In genomic region chr19:869245-870177, GRCh38 we compare ENCODE assay signal across 1 cellular context.
A peak's percentile ranks its signal among the peaks of the same experiment; 100 is the strongest.
TF ChIP-seq lines count a peak whose summit lies in the region.

No MANE protein-coding gene starts in this region.

TF ChIP-seq in K562, 482 proteins besides CTCF, POLR2A, EP300 and RAD21 (continued from another document):
- TF ChIP-seq ZFX (CRISPR knock-in tag; IDR thresholded peaks at IDR 0.05): peak; percentile 11; the same call in 1 of the 2 replicates
- peak; percentile 53 for TF ChIP-seq ATF3 (IDR thresholded peaks at IDR 0.05)
- TF ChIP-seq ATF3 (CRISPR knock-in tag; conservative IDR thresholded peaks at IDR 0.05): no peak
- TF ChIP-seq FOXJ3 (CRISPR knock-in tag; IDR thresholded peaks at IDR 0.05): no peak
- no peak for TF ChIP-seq TAL1 (IDR thresholded peaks at IDR 0.05)
- TF ChIP-seq PREB (CRISPR knock-in tag; IDR thresholded peaks at IDR 0.05): no peak
- no peak for TF ChIP-seq LARP7 (IDR thresholded peaks at IDR 0.05)
- TF ChIP-seq GABPB1 (CRISPR knock-in tag; IDR thresholded peaks at IDR 0.05): peak; percentile 29; the same call in 1 of the 2 replicates
- TF ChIP-seq RBM14 (IDR thresholded peaks at IDR 0.05; ENCODE audit: borderline replicate concordance, insufficient read depth, low read depth, low read length): no peak
- TF ChIP-seq PHF20 (IDR thresholded peaks at IDR 0.05; ENCODE audit: partially characterized antibody): no peak
- peak in 1 of 2 experiments; percentile 49; a peak in 1 of 4 replicates for TF ChIP-seq MNT (conservative IDR thresholded peaks at IDR 0.05)
- TF ChIP-seq NFIX (CRISPR knock-in tag; IDR thresholded peaks at IDR 0.05; ENCODE audit: low read depth): no peak
- TF ChIP-seq ZSCAN32 (CRISPR knock-in tag; IDR thresholded peaks at IDR 0.05): no peak
- no peak for TF ChIP-seq KDM1A (IDR thresholded peaks at IDR 0.05)
- TF ChIP-seq NFRKB (IDR thresholded peaks at IDR 0.05; ENCODE audit: low read depth): no peak
- no peak for TF ChIP-seq ZNF639 (CRISPR knock-in tag; conservative IDR thresholded peaks at IDR 0.05 in 1 of 2, IDR thresholded peaks at IDR 0.05 in 1 of 2)
- TF ChIP-seq FIP1L1 (IDR thresholded peaks at IDR 0.05; ENCODE audit: low read depth, low read length, poor library complexity, severe bottlenecking): peak; percentile 47
- no peak for TF ChIP-seq IRF2 (CRISPR knock-in tag; IDR thresholded peaks at IDR 0.05)
- TF ChIP-seq ELF4 (CRISPR knock-in tag; IDR thresholded peaks at IDR 0.05): no peak
- TF ChIP-seq ZNF507 (tag; conservative IDR thresholded peaks at IDR 0.05): no peak
- no peak for TF ChIP-seq THAP12 (CRISPR knock-in tag; IDR thresholded peaks at IDR 0.05)
- TF ChIP-seq CEBPB (tag; IDR thresholded peaks at IDR 0.05): no peak
- TF ChIP-seq NFXL1 (CRISPR knock-in tag; IDR thresholded peaks at IDR 0.05): no peak
- no peak for TF ChIP-seq MYBL2 (IDR thresholded peaks at IDR 0.05; ENCODE audit: low read depth)
- no peak for TF ChIP-seq MYBL2 (CRISPR knock-in tag; IDR thresholded peaks at IDR 0.05; ENCODE audit: borderline replicate concordance)
- TF ChIP-seq PTBP1 (IDR thresholded peaks at IDR 0.05; ENCODE audit: low read depth, low read length): 0 out of 2 replicates have a peak, but pooled peaks have one; percentile 48
- no peak for TF ChIP-seq HDAC8 (tag; IDR thresholded peaks at IDR 0.05)
TF ChIP-seq in K562: peak in this region for 18.
